16 cellular contexts compared by ENCODE assay signal in the genomic region with DNA sequence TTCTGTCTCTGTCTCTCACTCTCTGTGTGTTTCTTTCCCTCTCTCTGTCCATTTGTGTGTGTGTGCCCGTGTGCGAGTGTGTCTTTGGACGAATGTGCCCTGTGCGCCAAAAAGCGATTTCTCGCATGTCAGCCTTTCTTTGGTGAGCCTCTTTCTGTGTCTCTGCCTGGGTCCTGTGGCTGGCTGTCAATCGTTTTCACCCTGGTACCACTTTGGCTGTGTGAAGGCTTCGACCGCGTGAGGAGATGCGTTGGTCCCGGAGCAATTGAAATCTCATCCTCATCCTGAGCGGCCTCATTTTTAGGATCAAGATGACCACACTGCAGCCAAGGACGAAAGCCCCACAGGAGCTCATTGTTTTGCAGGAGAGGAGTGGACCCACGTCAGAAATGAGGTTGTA.
DNase-seq lines count a peak whose midpoint lies in the region; ATAC-seq and TF ChIP-seq lines count a peak whose summit lies in the region.
"Had no signal": no experiment of that assay in that cellular context is flagged by ENCODE, and none has a peak within 500 bp of the region (broad histone marks: within the 10 kb centered on the region; RNA-seq: fewer than 3 reads in every experiment).

No MANE protein-coding gene starts in this region.

- peaks cover 34% of the 10 kb centered on the region for H3K4me1 Mint-ChIP-seq in activated CD8-positive, alpha-beta T cell treated with anti-CD3 and anti-CD28 coated beads for 36 hours (ENCODE audit: low read depth)
- H3K4me1 Mint-ChIP-seq in activated CD8-positive, alpha-beta T cell treated with anti-CD3 and anti-CD28 coated beads, Interleukin-2, amount 10 ng/mL, durations not matched to agents 7 days and 5 days (ENCODE audit: low read depth): peaks cover 17% of the 10 kb centered on the region
- peaks cover 18 to 54% (median 26%) of the 10 kb centered on the region in 3 donors for H3K4me1 Mint-ChIP-seq in CD8-positive, alpha-beta memory T cell
- peaks cover 21% of the 10 kb centered on the region for H3K4me1 Mint-ChIP-seq in central memory CD8-positive, alpha-beta T cell
- peaks cover 7% of the 10 kb centered on the region for H3K4me1 Mint-ChIP-seq in stimulated activated memory B cell treated with anti-CD40 and anti-IgM and Interleukin-4, amounts not matched to agents 10 μg/mL and 1 μg/mL and 100 μg/mL, for 72 hours
- H3K4me1 Mint-ChIP-seq: WTC11 had no signal

- H3K27me3 Mint-ChIP-seq in activated CD8-positive, alpha-beta T cell treated with anti-CD3 and anti-CD28 coated beads for 36 hours: no peaks in the 10 kb centered on the region
- H3K27me3 Mint-ChIP-seq in activated CD8-positive, alpha-beta T cell treated with anti-CD3 and anti-CD28 coated beads, Interleukin-2, amount 10 ng/mL, durations not matched to agents 7 days and 5 days (ENCODE audit: low read depth): no peaks in the 10 kb centered on the region
- H3K27me3 Mint-ChIP-seq in CD8-positive, alpha-beta memory T cell: peaks cover 4 to 6% of the 10 kb centered on the region in 2 donors
- H3K27me3 Mint-ChIP-seq in central memory CD8-positive, alpha-beta T cell: no peaks in the 10 kb centered on the region
- no peaks in the 10 kb centered on the region for H3K27me3 Mint-ChIP-seq in stimulated activated memory B cell treated with anti-CD40 and anti-IgM and Interleukin-4, amounts not matched to agents 10 μg/mL and 1 μg/mL and 100 μg/mL, for 72 hours

- ATAC-seq in activated CD8-positive, alpha-beta T cell treated with anti-CD3 and anti-CD28 coated beads for 36 hours: no peak
- ATAC-seq in activated CD8-positive, alpha-beta T cell treated with anti-CD3 and anti-CD28 coated beads, Interleukin-2, amount 10 ng/mL, durations not matched to agents 7 days and 5 days: no peak
- ATAC-seq in central memory CD8-positive, alpha-beta T cell (replicated peaks; ENCODE audit: extremely low read depth, poor library complexity, severe bottlenecking): no peak
- ATAC-seq in stimulated activated memory B cell treated with anti-CD40 and anti-IgM and Interleukin-4, amounts not matched to agents 10 μg/mL and 1 μg/mL and 100 μg/mL, for 72 hours: no peak
- ATAC-seq: WTC11 had no signal

- POLR2A ChIA-PET in activated CD8-positive, alpha-beta T cell treated with anti-CD3 and anti-CD28 coated beads for 36 hours (lab: Charles Lee): no interaction called here
- POLR2A ChIA-PET in activated CD8-positive, alpha-beta T cell treated with anti-CD3 and anti-CD28 coated beads, Interleukin-2, amount 10 ng/mL, durations not matched to agents 7 days and 5 days (lab: Charles Lee): no interaction called here
- POLR2A ChIA-PET in CD8-positive, alpha-beta memory T cell (lab: Charles Lee): no interaction called here

- intact Hi-C loops in activated CD8-positive, alpha-beta T cell treated with anti-CD3 and anti-CD28 coated beads for 36 hours (cut with micrococcal nuclease): no loop called here

- DNase-seq in activated CD8-positive, alpha-beta T cell treated with anti-CD3 and anti-CD28 coated beads for 36 hours: no peak
- DNase-seq in activated CD8-positive, alpha-beta T cell treated with anti-CD3 and anti-CD28 coated beads, Interleukin-2, amount 10 ng/mL, durations not matched to agents 7 days and 5 days: no peak
- DNase-seq in CD8-positive, alpha-beta memory T cell: no peak
- DNase-seq in central memory CD8-positive, alpha-beta T cell (ENCODE audit: low spot score in 2 of 2): no peak
- no peak for DNase-seq in medulla oblongata (ENCODE audit: extremely low spot score)
- no peak for DNase-seq in GM20000 (ENCODE audit: low spot score)
- DNase-seq in DMS153 (lab: John Stamatoyannopoulos, UW): no peak
- DNase-seq: GF-D8, H9, NCI-H187, NCI-H524 treated with DMSO at 0.1 percent for 48 hours had no signal

- no peaks in the 10 kb centered on the region for H3K27me3 ChIP-seq in CD8-positive, alpha-beta memory T cell (ENCODE audit: insufficient read depth, low read length, poor library complexity, severe bottlenecking)
- H3K27me3 ChIP-seq: heart left ventricle, uterus had no signal

- TF ChIP-seq CTCF in activated CD8-positive, alpha-beta T cell treated with anti-CD3 and anti-CD28 coated beads for 36 hours (IDR thresholded peaks at IDR 0.05): no peak
- no peak for TF ChIP-seq CTCF in GM20000 (IDR thresholded peaks at IDR 0.05; ENCODE audit: extremely low read depth, missing control alignments)

- CTCF ChIA-PET in activated CD8-positive, alpha-beta T cell treated with anti-CD3 and anti-CD28 coated beads for 36 hours (lab: Charles Lee): no interaction called here
- CTCF ChIA-PET in activated CD8-positive, alpha-beta T cell treated with anti-CD3 and anti-CD28 coated beads, Interleukin-2, amount 10 ng/mL, durations not matched to agents 7 days and 5 days (lab: Charles Lee): interaction anchor here (1.5 kb wide), 1 partner anchor 12 kb away, joined by 3 read pairs; no protein-coding TSS in a partner anchor
- CTCF ChIA-PET in CD8-positive, alpha-beta memory T cell (lab: Charles Lee): no interaction called here

- peak overlapping the region; percentile 7 for H3K4me3 Mint-ChIP-seq in activated CD8-positive, alpha-beta T cell treated with anti-CD3 and anti-CD28 coated beads for 36 hours
- no peak overlapping the region for H3K4me3 Mint-ChIP-seq in activated CD8-positive, alpha-beta T cell treated with anti-CD3 and anti-CD28 coated beads, Interleukin-2, amount 10 ng/mL, durations not matched to agents 7 days and 5 days
- H3K4me3 Mint-ChIP-seq in CD8-positive, alpha-beta memory T cell: peak overlapping the region in 6 of 7 donors; percentile 12 to 81 (median 55)
- peak overlapping the region; percentile 55 for H3K4me3 Mint-ChIP-seq in central memory CD8-positive, alpha-beta T cell
- H3K4me3 Mint-ChIP-seq in stimulated activated memory B cell treated with anti-CD40 and anti-IgM and Interleukin-4, amounts not matched to agents 10 μg/mL and 1 μg/mL and 100 μg/mL, for 72 hours: peak overlapping the region; percentile 39
- H3K4me3 Mint-ChIP-seq: H9, WTC11 had no signal

- H3K36me3 ChIP-seq in CD8-positive, alpha-beta memory T cell (ENCODE audit: insufficient read depth, low read length): no peaks in the 10 kb centered on the region
- H3K36me3 ChIP-seq: heart left ventricle, uterus had no signal

- peaks cover 2% of the 10 kb centered on the region for H3K9me3 Mint-ChIP-seq in activated CD8-positive, alpha-beta T cell treated with anti-CD3 and anti-CD28 coated beads for 36 hours
- peaks cover 8% of the 10 kb centered on the region for H3K9me3 Mint-ChIP-seq in activated CD8-positive, alpha-beta T cell treated with anti-CD3 and anti-CD28 coated beads, Interleukin-2, amount 10 ng/mL, durations not matched to agents 7 days and 5 days (ENCODE audit: insufficient read depth)
- H3K9me3 Mint-ChIP-seq in CD8-positive, alpha-beta memory T cell: no peaks in the 10 kb centered on the region
- no peaks in the 10 kb centered on the region for H3K9me3 Mint-ChIP-seq in central memory CD8-positive, alpha-beta T cell
- H3K9me3 Mint-ChIP-seq in stimulated activated memory B cell treated with anti-CD40 and anti-IgM and Interleukin-4, amounts not matched to agents 10 μg/mL and 1 μg/mL and 100 μg/mL, for 72 hours: no peaks in the 10 kb centered on the region

- H3K4me1 ChIP-seq in CD8-positive, alpha-beta memory T cell (ENCODE audit: insufficient read depth, low read length): no peaks in the 10 kb centered on the region
- H3K4me1 ChIP-seq: uterus had no signal

- H3K36me3 Mint-ChIP-seq in activated CD8-positive, alpha-beta T cell treated with anti-CD3 and anti-CD28 coated beads for 36 hours (ENCODE audit: low read depth): peaks cover 2% of the 10 kb centered on the region
- H3K36me3 Mint-ChIP-seq in activated CD8-positive, alpha-beta T cell treated with anti-CD3 and anti-CD28 coated beads, Interleukin-2, amount 10 ng/mL, durations not matched to agents 7 days and 5 days (ENCODE audit: low read depth): no peaks in the 10 kb centered on the region
- H3K36me3 Mint-ChIP-seq in CD8-positive, alpha-beta memory T cell: peaks cover 0 to 5% (median 0%) of the 10 kb centered on the region in 3 donors
- H3K36me3 Mint-ChIP-seq in central memory CD8-positive, alpha-beta T cell (ENCODE audit: insufficient read depth): peaks cover 7% of the 10 kb centered on the region
- H3K36me3 Mint-ChIP-seq in stimulated activated memory B cell treated with anti-CD40 and anti-IgM and Interleukin-4, amounts not matched to agents 10 μg/mL and 1 μg/mL and 100 μg/mL, for 72 hours: no peaks in the 10 kb centered on the region
- H3K36me3 Mint-ChIP-seq: WTC11 had no signal

- H3K4me3 ChIP-seq in CD8-positive, alpha-beta memory T cell (ENCODE audit: low read length): no peak overlapping the region

- no peak overlapping the region for H3K27ac ChIP-seq in CD8-positive, alpha-beta memory T cell (ENCODE audit: low read depth, low read length)
- H3K27ac ChIP-seq: heart left ventricle, uterus had no signal

- no peaks in the 10 kb centered on the region for H3K9me3 ChIP-seq in CD8-positive, alpha-beta memory T cell (ENCODE audit: low read length)
- H3K9me3 ChIP-seq: heart left ventricle, uterus had no signal

- H3K27ac Mint-ChIP-seq in activated CD8-positive, alpha-beta T cell treated with anti-CD3 and anti-CD28 coated beads for 36 hours: no peak overlapping the region
- no peak overlapping the region for H3K27ac Mint-ChIP-seq in activated CD8-positive, alpha-beta T cell treated with anti-CD3 and anti-CD28 coated beads, Interleukin-2, amount 10 ng/mL, durations not matched to agents 7 days and 5 days
- H3K27ac Mint-ChIP-seq in CD8-positive, alpha-beta memory T cell: peak overlapping the region in 3 of 8 donors; percentile 17 to 68 (median 19)
- H3K27ac Mint-ChIP-seq in central memory CD8-positive, alpha-beta T cell (ENCODE audit: low read depth): peak overlapping the region; percentile 6
- no peak overlapping the region for H3K27ac Mint-ChIP-seq in stimulated activated memory B cell treated with anti-CD40 and anti-IgM and Interleukin-4, amounts not matched to agents 10 μg/mL and 1 μg/mL and 100 μg/mL, for 72 hours
- H3K27ac Mint-ChIP-seq: H9, progenitor cell of endocrine pancreas, WTC11 had no signal
